Comparison of ENCODE assay signal across 12 cellular contexts in genomic region chr11:78532991-78533861, GRCh38. TPM values are rescaled to one million over a fixed set of nuclear protein-coding genes. Genes with fewer than 3 reads are reported as not detected.
DNase-seq lines count a peak whose midpoint lies in the region; ATAC-seq and TF ChIP-seq lines count a peak whose summit lies in the region.
"Had no signal": no experiment of that assay in that cellular context is flagged by ENCODE, and none has a peak within 500 bp of the region (broad histone marks: within the 10 kb centered on the region; RNA-seq: fewer than 3 reads in every experiment).

No MANE protein-coding gene starts in this region.

- H3K9me3 Mint-ChIP-seq in activated naive CD4-positive, alpha-beta T cell treated with anti-CD3 and anti-CD28 coated beads, Interleukin-2, amount 50 U/mL, for 24 hours: no peaks in the 10 kb centered on the region
- no peaks in the 10 kb centered on the region for H3K9me3 Mint-ChIP-seq in MCF 10A (ENCODE audit: unreplicated experiment)
- H3K9me3 Mint-ChIP-seq: activated CD4-positive, alpha-beta T cell treated with anti-CD3 and anti-CD28 coated beads, Interleukin-2, amount 10 ng/mL, durations not matched to agents 24 days and 14 days had no signal

- H3K4me3 ChIP-seq in NB4 (ENCODE audit: low read depth, low read length) (no peak overlapping the region), uterus (no peak overlapping the region)
- H3K4me3 ChIP-seq: left ventricle myocardium inferior had no signal

- H3K36me3 Mint-ChIP-seq in activated naive CD4-positive, alpha-beta T cell treated with anti-CD3 and anti-CD28 coated beads, Interleukin-2, amount 50 U/mL, for 24 hours: peaks cover 11% of the 10 kb centered on the region
- peaks cover 5% of the 10 kb centered on the region for H3K36me3 Mint-ChIP-seq in MCF 10A (ENCODE audit: insufficient read depth, unreplicated experiment)

- intact Hi-C loops in MCF 10A (cut with micrococcal nuclease) (no loop called here), uterus (cut with DNase I; ENCODE audit: low total_unique reads) (no loop called here)

- no peaks in the 10 kb centered on the region for H3K27me3 Mint-ChIP-seq in activated naive CD4-positive, alpha-beta T cell treated with anti-CD3 and anti-CD28 coated beads, Interleukin-2, amount 50 U/mL, for 24 hours
- no peaks in the 10 kb centered on the region for H3K27me3 Mint-ChIP-seq in MCF 10A (ENCODE audit: insufficient read depth, unreplicated experiment)
- H3K27me3 Mint-ChIP-seq: activated CD4-positive, alpha-beta T cell treated with anti-CD3 and anti-CD28 coated beads, Interleukin-2, amount 10 ng/mL, durations not matched to agents 24 days and 14 days had no signal

- POLR2A ChIA-PET in MCF 10A (lab: Yijun Ruan, JAX): interaction anchor here (0.5 kb wide), 1 partner anchor 24 kb away, joined by 3 read pairs; no protein-coding TSS in a partner anchor

- TF ChIP-seq POLR2A in NB4 (IDR thresholded peaks at IDR 0.05; ENCODE audit: extremely low read depth, insufficient read length) (no peak), uterus (IDR thresholded peaks at IDR 0.05) (no peak)

- no peaks in the 10 kb centered on the region for H3K27me3 ChIP-seq in uterus

- BruUV-seq in MCF 10A (replicated peaks; lab: Mats Ljungman, UMichigan): no TSS peak

- no peaks in the 10 kb centered on the region for H3K9me3 ChIP-seq in uterus
- H3K9me3 ChIP-seq: left ventricle myocardium inferior had no signal

- CTCF ChIA-PET in MCF 10A (lab: Yijun Ruan, JAX): interaction anchor here (0.8 to 1.1 kb wide), 2 partner anchors 31 to 32 kb away, joined by 5 read pairs; no protein-coding TSS in a partner anchor

- peak overlapping the region; percentile 35 for H3K27ac Mint-ChIP-seq in activated naive CD4-positive, alpha-beta T cell treated with anti-CD3 and anti-CD28 coated beads, Interleukin-2, amount 50 U/mL, for 24 hours
- no peak overlapping the region for H3K27ac Mint-ChIP-seq in MCF 10A (ENCODE audit: low read depth, unreplicated experiment)
- H3K27ac Mint-ChIP-seq: activated CD4-positive, alpha-beta T cell treated with anti-CD3 and anti-CD28 coated beads, Interleukin-2, amount 10 ng/mL, durations not matched to agents 24 days and 14 days had no signal

- no peak overlapping the region for H3K4me3 Mint-ChIP-seq in activated naive CD4-positive, alpha-beta T cell treated with anti-CD3 and anti-CD28 coated beads, Interleukin-2, amount 50 U/mL, for 24 hours
- no peak overlapping the region for H3K4me3 Mint-ChIP-seq in MCF 10A (ENCODE audit: unreplicated experiment)
- H3K4me3 Mint-ChIP-seq: activated CD4-positive, alpha-beta T cell treated with anti-CD3 and anti-CD28 coated beads, Interleukin-2, amount 10 ng/mL, durations not matched to agents 24 days and 14 days had no signal

- no peak overlapping the region for H3K27ac ChIP-seq in uterus
- H3K27ac ChIP-seq: left ventricle myocardium inferior had no signal

- no peaks in the 10 kb centered on the region for H3K4me1 ChIP-seq in uterus
- H3K4me1 ChIP-seq: left ventricle myocardium inferior had no signal

- no peak for TF ChIP-seq CTCF in NB4 (IDR thresholded peaks at IDR 0.05; ENCODE audit: low read depth, low read length)
- no peak for TF ChIP-seq CTCF in MCF 10A (IDR thresholded peaks at IDR 0.05; ENCODE audit: unreplicated experiment)
- no peak for TF ChIP-seq CTCF in uterus (IDR thresholded peaks at IDR 0.05)

- no peaks in the 10 kb centered on the region for H3K4me1 Mint-ChIP-seq in activated naive CD4-positive, alpha-beta T cell treated with anti-CD3 and anti-CD28 coated beads, Interleukin-2, amount 50 U/mL, for 24 hours
- H3K4me1 Mint-ChIP-seq in MCF 10A (ENCODE audit: insufficient read depth, unreplicated experiment): no peaks in the 10 kb centered on the region

- no peak for DNase-seq in activated naive CD4-positive, alpha-beta T cell (lab: John Stamatoyannopoulos, UW)
- DNase-seq in NB4 (ENCODE audit: low read depth) (peak; percentile 41), MCF 10A (ENCODE audit: unreplicated experiment) (no peak), GF-D8 (lab: John Stamatoyannopoulos, UW) (no peak), uterus (no peak)
- no peak for DNase-seq in activated CD4-positive, CD25-positive, alpha-beta regulatory T cell (lab: John Stamatoyannopoulos, UW)
- DNase-seq: activated CD4-positive, alpha-beta T cell treated with anti-CD3 and anti-CD28 coated beads, Interleukin-2, amount 10 ng/mL, durations not matched to agents 24 days and 14 days; amygdala; left ventricle myocardium inferior; NCI-H1092 had no signal

- peak; percentile 55 for ATAC-seq in HG02840 (IDR thresholded peaks at IDR 0.05; ENCODE audit: low FRiP score, unreplicated experiment)

- no peaks in the 10 kb centered on the region for H3K36me3 ChIP-seq in uterus

RNA-seq across cellular contexts. Expression of gene NARS2, which starts 41.4 kb away (rescaled TPM):
- total RNA-seq in MCF 10A (2022): 15.1 and 24.6 TPM in 2 replicates
- total RNA-seq in uterus: 10 to 100 TPM in 3 of 4 donors, 1 to 10 TPM in 1; 9.2 to 39.9 (median 19.6) TPM
